ENCODE assay signal across 23 cellular contexts in the genomic region with DNA sequence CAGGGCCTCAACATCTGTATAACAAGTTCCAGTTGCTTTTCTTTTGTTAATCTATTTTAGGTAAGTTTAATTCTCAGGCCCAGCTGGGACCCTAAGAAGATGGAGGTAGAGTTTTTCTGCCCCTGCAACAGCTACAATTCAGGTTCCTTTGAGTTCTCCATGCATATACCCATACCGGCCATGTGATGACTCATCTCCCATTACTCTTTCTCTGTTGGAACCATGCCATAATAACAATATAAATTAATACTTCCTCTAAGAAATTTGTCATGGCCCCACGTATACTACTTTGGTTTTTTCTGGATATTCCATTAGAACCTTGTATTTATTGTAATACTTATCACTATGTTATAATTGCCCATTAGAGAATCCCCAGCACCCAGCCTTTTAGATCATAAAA. TPM values are rescaled to one million over a fixed set of nuclear protein-coding genes. Genes with fewer than 3 reads are reported as not detected.
A peak's percentile ranks its signal among the peaks of the same experiment; 100 is the strongest.
DNase-seq lines count a peak whose midpoint lies in the region; ATAC-seq, FAIRE-seq and TF ChIP-seq lines count a peak whose summit lies in the region.
"Had no signal": no experiment of that assay in that cellular context is flagged by ENCODE, and none has a peak within 500 bp of the region (broad histone marks: within the 10 kb centered on the region; RNA-seq: fewer than 3 reads in every experiment).

No MANE protein-coding gene starts in this region.

- no peak overlapping the region for H3K27ac ChIP-seq in SK-N-SH (ENCODE audit: low read depth in 2 of 2, low read length in 1 of 2)
- H3K27ac ChIP-seq: adrenal gland had no signal

- 2% methylated on average over 2 of the region's 2 CpGs for WGBS in SK-N-SH (ENCODE audit: low lambda C conversion rate)

- DNase-seq in SK-N-SH = no peak
- peak; percentile 5 for DNase-seq in RPMI7951 (ENCODE audit: low read depth)
- DNase-seq in urothelium cell line (ENCODE audit: low spot score) = peak; percentile 4
- no peak for DNase-seq in NCI-H1092 treated with DMSO at 0.1 percent for 48 hours (lab: John Stamatoyannopoulos, UW)
- DNase-seq: ACHN; adrenal gland; CD8-positive, alpha-beta T cell; cerebellar nuclear complex; MG63; NCI-H2081 treated with DMSO at 0.1 percent for 48 hours; NCI-H748 treated with DMSO at 0.1 percent for 48 hours; nephron progenitor cell; T-cell; upper lobe of left lung had no signal

- POLR2A ChIA-PET in SK-N-SH (lab: Yijun Ruan, JAX) = no interaction called here

- no peak overlapping the region for H3K9ac ChIP-seq in SK-N-SH

- peak overlapping the region; percentile 48 for H2AFZ ChIP-seq in SK-N-SH (ENCODE audit: low read depth)

- no peak overlapping the region for H3K4me3 ChIP-seq in SK-N-SH (ENCODE audit: low read depth in 2 of 2, low read length in 1 of 2)

- peaks cover 0 to 5% of the 10 kb centered on the region in 2 experiments; a peak in 1 of 4 replicates for H3K4me1 ChIP-seq in SK-N-SH (ENCODE audit: control insufficient read depth in 1 of 2, insufficient read depth in 2 of 2, low read depth in 1 of 2, low read length in 1 of 2)

- ATAC-seq in SK-N-SH treated with all-trans-retinoic acid at 6 μM for 48 hours (no peak), esophagus mucosa (peak; percentile 62), HG03108 (IDR thresholded peaks at IDR 0.05; ENCODE audit: unreplicated experiment) (no peak), HG03571 (IDR thresholded peaks at IDR 0.05; ENCODE audit: unreplicated experiment) (no peak)
- ATAC-seq: activated T-helper 17 cell treated with anti-CD3 and anti-CD28 coated beads, Interleukin-2, amount 50 U/mL, for 72 hours; CD8-positive, alpha-beta T cell; gastroesophageal sphincter; Panc1; T-cell; WTC11 had no signal

- H3K4me2 ChIP-seq in SK-N-SH = no peak overlapping the region

- TF ChIP-seq CTCF in SK-N-SH (IDR thresholded peaks at IDR 0.05) = no peak

- TF ChIP-seq EP300 in SK-N-SH (IDR thresholded peaks at IDR 0.05; ENCODE audit: borderline replicate concordance in 1 of 2, low read depth in 1 of 2, low read length in 1 of 2) = no peak

- peaks cover 3% of the 10 kb centered on the region for H3F3A ChIP-seq in SK-N-SH (replicated peaks; ENCODE audit: insufficient read depth)

- FAIRE-seq in urothelium cell line (lab: Jason Lieb, UNC) = no peak
- FAIRE-seq: endometrium had no signal

- CTCF ChIA-PET in SK-N-SH (lab: Yijun Ruan, JAX) = interaction anchor here (1.0 to 1.5 kb wide), 3 partner anchors 9 to 102 kb away, joined by 3 to 4 read pairs (median 3); no protein-coding TSS in a partner anchor

- H3K9me3 ChIP-seq in SK-N-SH = no peaks in the 10 kb centered on the region
- H3K9me3 ChIP-seq: adrenal gland, gastroesophageal sphincter, MG63, upper lobe of left lung had no signal

- no peaks in the 10 kb centered on the region for H3K36me3 ChIP-seq in SK-N-SH (replicated peaks in 1 of 2; ENCODE audit: control insufficient read depth in 1 of 2, insufficient read depth in 2 of 2, low read length in 1 of 2)
- H3K36me3 ChIP-seq: adrenal gland, gastroesophageal sphincter, MG63, upper lobe of left lung had no signal

- no peaks in the 10 kb centered on the region for H3K27me3 ChIP-seq in SK-N-SH (ENCODE audit: insufficient read depth)
- H3K27me3 ChIP-seq: adrenal gland, gastroesophageal sphincter, MG63, upper lobe of left lung had no signal

- no peaks in the 10 kb centered on the region for H3K9me2 ChIP-seq in SK-N-SH

- TF ChIP-seq RAD21 in SK-N-SH (IDR thresholded peaks at IDR 0.05; ENCODE audit: low read length) = no peak

- H4K20me1 ChIP-seq in SK-N-SH (ENCODE audit: insufficient read depth) = no peaks in the 10 kb centered on the region

- H3K79me2 ChIP-seq in SK-N-SH (ENCODE audit: insufficient read depth) = peaks cover 12% of the 10 kb centered on the region; the same call in 1 of the 2 replicates

TF ChIP-seq in SK-N-SH, 30 proteins besides CTCF, POLR2A, EP300 and RAD21 (continues in another document):
- TF ChIP-seq MEF2A (IDR thresholded peaks at IDR 0.05; ENCODE audit: borderline replicate concordance, low read depth) (no peak), POLR2AphosphoS5 (IDR thresholded peaks at IDR 0.05; ENCODE audit: low read depth, low read length) (no peak), SIN3A (IDR thresholded peaks at IDR 0.05; ENCODE audit: borderline replicate concordance, low read depth, low read length) (no peak), JUND (IDR thresholded peaks at IDR 0.05) (peak; percentile 62), MXI1 (IDR thresholded peaks at IDR 0.05; ENCODE audit: low read depth, low read length) (no peak), FOSL2 (IDR thresholded peaks at IDR 0.05; ENCODE audit: borderline replicate concordance, low read depth) (peak; percentile 55; the same call in 1 of the 2 replicates), TCF12 (IDR thresholded peaks at IDR 0.05) (no peak)
- TF ChIP-seq, protein P1, sequence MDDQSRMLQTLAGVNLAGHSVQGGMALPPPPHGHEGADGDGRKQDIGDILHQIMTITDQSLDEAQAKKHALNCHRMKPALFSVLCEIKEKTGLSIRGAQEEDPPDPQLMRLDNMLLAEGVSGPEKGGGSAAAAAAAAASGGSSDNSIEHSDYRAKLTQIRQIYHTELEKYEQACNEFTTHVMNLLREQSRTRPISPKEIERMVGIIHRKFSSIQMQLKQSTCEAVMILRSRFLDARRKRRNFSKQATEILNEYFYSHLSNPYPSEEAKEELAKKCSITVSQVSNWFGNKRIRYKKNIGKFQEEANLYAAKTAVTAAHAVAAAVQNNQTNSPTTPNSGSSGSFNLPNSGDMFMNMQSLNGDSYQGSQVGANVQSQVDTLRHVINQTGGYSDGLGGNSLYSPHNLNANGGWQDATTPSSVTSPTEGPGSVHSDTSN (IDR thresholded peaks at IDR 0.05) = no peak

TF ChIP-seq in SK-N-SH treated with all-trans-retinoic acid at 6 μM for 48 hours, 23 proteins besides CTCF, POLR2A, EP300 and RAD21:
- no peak for TF ChIP-seq OSR1 (CRISPR knock-in tag; IDR thresholded peaks at IDR 0.05)
- TF ChIP-seq ISL1 (CRISPR knock-in tag; IDR thresholded peaks at IDR 0.05) = no peak
- no peak for TF ChIP-seq BACH2 (CRISPR knock-in tag; IDR thresholded peaks at IDR 0.05; ENCODE audit: borderline replicate concordance)
- TF ChIP-seq PPARA (CRISPR knock-in tag; IDR thresholded peaks at IDR 0.05; ENCODE audit: borderline replicate concordance) = no peak
- TF ChIP-seq RARB (CRISPR knock-in tag; IDR thresholded peaks at IDR 0.05) = no peak
- no peak for TF ChIP-seq ZC3H10 (CRISPR knock-in tag; IDR thresholded peaks at IDR 0.05)
- TF ChIP-seq ZFP30 (CRISPR knock-in tag; IDR thresholded peaks at IDR 0.05) = no peak
- no peak for TF ChIP-seq ARNTL (CRISPR knock-in tag; IDR thresholded peaks at IDR 0.05; ENCODE audit: borderline replicate concordance, low read depth)
- TF ChIP-seq ESRRG (CRISPR knock-in tag; IDR thresholded peaks at IDR 0.05) = no peak
- no peak for TF ChIP-seq SNAI2 (CRISPR knock-in tag; IDR thresholded peaks at IDR 0.05)
- no peak for TF ChIP-seq ZNF70 (CRISPR knock-in tag; IDR thresholded peaks at IDR 0.05)
- no peak for TF ChIP-seq TOX (CRISPR knock-in tag; IDR thresholded peaks at IDR 0.05; ENCODE audit: borderline replicate concordance)
- no peak for TF ChIP-seq ZNF565 (CRISPR knock-in tag; conservative IDR thresholded peaks at IDR 0.05; ENCODE audit: low read depth)
- TF ChIP-seq TCF4 (CRISPR knock-in tag; IDR thresholded peaks at IDR 0.05; ENCODE audit: borderline replicate concordance) = no peak
- no peak for TF ChIP-seq ZFP3 (CRISPR knock-in tag; IDR thresholded peaks at IDR 0.05)
- TF ChIP-seq GLIS3 (CRISPR knock-in tag; IDR thresholded peaks at IDR 0.05) = no peak
- no peak for TF ChIP-seq ZNF8 (CRISPR knock-in tag; IDR thresholded peaks at IDR 0.05)
- TF ChIP-seq, protein P2, sequence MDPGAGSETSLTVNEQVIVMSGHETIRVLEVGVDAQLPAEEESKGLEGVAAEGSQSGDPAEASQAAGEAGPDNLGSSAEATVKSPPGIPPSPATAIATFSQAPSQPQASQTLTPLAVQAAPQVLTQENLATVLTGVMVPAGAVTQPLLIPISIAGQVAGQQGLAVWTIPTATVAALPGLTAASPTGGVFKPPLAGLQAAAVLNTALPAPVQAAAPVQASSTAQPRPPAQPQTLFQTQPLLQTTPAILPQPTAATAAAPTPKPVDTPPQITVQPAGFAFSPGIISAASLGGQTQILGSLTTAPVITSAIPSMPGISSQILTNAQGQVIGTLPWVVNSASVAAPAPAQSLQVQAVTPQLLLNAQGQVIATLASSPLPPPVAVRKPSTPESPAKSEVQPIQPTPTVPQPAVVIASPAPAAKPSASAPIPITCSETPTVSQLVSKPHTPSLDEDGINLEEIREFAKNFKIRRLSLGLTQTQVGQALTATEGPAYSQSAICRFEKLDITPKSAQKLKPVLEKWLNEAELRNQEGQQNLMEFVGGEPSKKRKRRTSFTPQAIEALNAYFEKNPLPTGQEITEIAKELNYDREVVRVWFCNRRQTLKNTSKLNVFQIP (CRISPR knock-in tag; IDR thresholded peaks at IDR 0.05; ENCODE audit: borderline replicate concordance, low read depth) = no peak
TF ChIP-seq in SK-N-SH treated with all-trans-retinoic acid at 6 μM for 48 hours: peak in this region for 0.

RNA-seq across cellular contexts. Expression of a gene that starts 1.3 kb away (rescaled TPM):
- 3.3 and 7.3 TPM in 2 replicates for polyA plus RNA-seq in SK-N-SH (2012; rRNA removed)
- polyA plus RNA-seq in SK-N-SH (2012; cell fraction: cytosol; rRNA removed) = 1.3 and 1.7 TPM in 2 replicates
- polyA plus RNA-seq in SK-N-SH (2012; cell fraction: nucleus; rRNA removed) = 14.5 and 32.5 TPM in 2 replicates
- total RNA-seq in RPMI7951 (2014; rRNA removed; shearing (Covaris generic)) = 2.1 and 2.6 TPM in 2 replicates
- 7.9 TPM for total RNA-seq in esophagus mucosa

Comparison
In these comparisons a context has a peak if more than half of its experiments do, and no peak if none do; other contexts are left out.
1. DNase-seq: peak in RPMI7951 (single experiment) and urothelium cell line (single experiment); none in SK-N-SH (single experiment) and NCI-H1092 treated with DMSO at 0.1 percent for 48 hours (single experiment).